In genomic region chr17:21002309-21003006, GRCh38 we compare ENCODE assay signal across 18 cellular contexts. TPM values are rescaled to one million over a fixed set of nuclear protein-coding genes. Genes with fewer than 3 reads are reported as not detected.
DNase-seq lines count a peak whose midpoint lies in the region; ATAC-seq and TF ChIP-seq lines count a peak whose summit lies in the region.
"Had no signal": no experiment of that assay in that cellular context is flagged by ENCODE, and none has a peak within 500 bp of the region (broad histone marks: within the 10 kb centered on the region; RNA-seq: fewer than 3 reads in every experiment).

No MANE protein-coding gene starts in this region.

- no peak overlapping the region for H2BK120ac ChIP-seq in neuronal stem cell (ENCODE audit: low read depth, low read length)

- no peak overlapping the region for H4K8ac ChIP-seq in neuronal stem cell (ENCODE audit: low read depth, low read length)

- H2BK5ac ChIP-seq in neuronal stem cell (ENCODE audit: low read length): no peak overlapping the region

- H3K4me3 ChIP-seq in CD4-positive, CD25-positive, alpha-beta regulatory T cell (ENCODE audit: low read depth, low read length): no peak overlapping the region
- H3K4me3 ChIP-seq in dorsolateral prefrontal cortex (peak overlapping the region in 11 of 59 donors; percentile 3 to 39 (median 24)), neuronal stem cell (ENCODE audit: low read length in 2 of 2) (no peak overlapping the region)
- H3K4me3 ChIP-seq: Peyer's patch, testis had no signal

- no peak overlapping the region for H2BK15ac ChIP-seq in neuronal stem cell (ENCODE audit: low read length)

- no peak overlapping the region for H2AK5ac ChIP-seq in neuronal stem cell (ENCODE audit: low read depth, low read length)

- no peak overlapping the region for H3K9ac ChIP-seq in neuronal stem cell (ENCODE audit: low read depth, low read length, poor library complexity)

- peak overlapping the region; percentile 38 for H3K27ac ChIP-seq in 22Rv1
- H3K27ac ChIP-seq in CD4-positive, CD25-positive, alpha-beta regulatory T cell (ENCODE audit: insufficient read depth, low read length, poor library complexity, severe bottlenecking): no peak overlapping the region
- peak overlapping the region; percentile 8 to 99 (median 94) for H3K27ac ChIP-seq in dorsolateral prefrontal cortex
- no peak overlapping the region for H3K27ac ChIP-seq in neuronal stem cell (replicated peaks; ENCODE audit: low read length)
- H3K27ac ChIP-seq: testis had no signal

- H3K9me3 ChIP-seq in CD4-positive, CD25-positive, alpha-beta regulatory T cell (ENCODE audit: control insufficient read depth in 2 of 2, low read length in 2 of 2): no peaks in the 10 kb centered on the region
- H3K9me3 ChIP-seq in neuronal stem cell (replicated peaks in 1 of 2; ENCODE audit: control insufficient read depth in 2 of 2, insufficient read depth in 1 of 2, low read depth in 1 of 2, low read length in 2 of 2): no peaks in the 10 kb centered on the region
- H3K9me3 ChIP-seq: Peyer's patch, testis had no signal

- no peak overlapping the region for H4K91ac ChIP-seq in neuronal stem cell (ENCODE audit: low read depth, low read length, poor library complexity)

- H3K4me1 ChIP-seq in CD4-positive, CD25-positive, alpha-beta regulatory T cell (ENCODE audit: control insufficient read depth, insufficient read depth, low read length, poor library complexity, severe bottlenecking): peaks cover 5% of the 10 kb centered on the region
- H3K4me1 ChIP-seq in neuronal stem cell (ENCODE audit: control insufficient read depth in 2 of 2, insufficient read depth in 1 of 2, low read depth in 1 of 2, low read length in 2 of 2): peaks cover 0 to 3% of the 10 kb centered on the region in 2 donors

- intact Hi-C loops in dorsolateral prefrontal cortex (cut with DNase I): loop anchor here in 1 of 2 donors (5.0 kb wide), 1 partner anchor 40 kb away; the partner anchor contains the start of gene USP22

- H3K23ac ChIP-seq in neuronal stem cell (ENCODE audit: low read depth, low read length, poor library complexity): no peak overlapping the region

- H2AFZ ChIP-seq in neuronal stem cell (ENCODE audit: low read length): no peak overlapping the region

- H3K4me1 Mint-ChIP-seq in CD4-positive, CD25-positive, alpha-beta regulatory T cell: peaks cover 0 to 41% (median 8%) of the 10 kb centered on the region in 4 donors

- H3K9me3 Mint-ChIP-seq in CD4-positive, CD25-positive, alpha-beta regulatory T cell: no peaks in the 10 kb centered on the region
- H3K9me3 Mint-ChIP-seq: IgD-negative memory B cell had no signal

- no peak for TF ChIP-seq CTCF in 22Rv1 (IDR thresholded peaks at IDR 0.05)
- no peak for TF ChIP-seq CTCF in dorsolateral prefrontal cortex (IDR thresholded peaks at IDR 0.05 in 54 of 56, conservative IDR thresholded peaks at IDR 0.05 in 2 of 56; ENCODE audit: low read depth in 1 of 56, partially characterized antibody in 56 of 56)

- WGBS in neuronal stem cell (ENCODE audit: extremely low coverage in 2 of 2, insufficient read length in 2 of 2, insufficient replicate concordance in 1 of 2), 2 donors: no CpG with 5 or more reads among the region's 26 CpGs

- H3K36me3 ChIP-seq in CD4-positive, CD25-positive, alpha-beta regulatory T cell (ENCODE audit: control insufficient read depth, insufficient read depth, low read length): peaks cover 62% of the 10 kb centered on the region
- H3K36me3 ChIP-seq in neuronal stem cell (replicated peaks in 1 of 2; ENCODE audit: control insufficient read depth in 2 of 2, insufficient read depth in 2 of 2, low read length in 2 of 2): peaks cover 66 to 98% of the 10 kb centered on the region in 2 donors

- peaks cover 8% of the 10 kb centered on the region for H3K79me1 ChIP-seq in neuronal stem cell (ENCODE audit: low read depth, low read length)

- no peak for ATAC-seq in CD4-positive, CD25-positive, alpha-beta regulatory T cell (ENCODE audit: low read depth in 2 of 2)
- no peak for ATAC-seq in HG02870 (IDR thresholded peaks at IDR 0.05; ENCODE audit: unreplicated experiment)
- ATAC-seq: SK-N-SH treated with all-trans-retinoic acid at 6 μM for 48 hours had no signal

- H3K27me3 Mint-ChIP-seq in CD4-positive, CD25-positive, alpha-beta regulatory T cell: no peaks in the 10 kb centered on the region
- H3K27me3 Mint-ChIP-seq: IgD-negative memory B cell had no signal

- peaks cover 33% of the 10 kb centered on the region for H3K36me3 Mint-ChIP-seq in CD4-positive, CD25-positive, alpha-beta regulatory T cell

- no peak overlapping the region for H3K18ac ChIP-seq in neuronal stem cell (ENCODE audit: low read length)

- H2BK12ac ChIP-seq in neuronal stem cell (ENCODE audit: low read length): no peak overlapping the region

- peak overlapping the region; percentile 31 for H3K14ac ChIP-seq in neuronal stem cell (ENCODE audit: low read length)

- H3K27ac Mint-ChIP-seq in CD4-positive, CD25-positive, alpha-beta regulatory T cell: peak overlapping the region in 2 of 3 donors; percentile 41 to 89

- H3K4me2 ChIP-seq in neuronal stem cell (ENCODE audit: insufficient read depth, low read length, poor library complexity, severe bottlenecking): no peak overlapping the region

- no peak overlapping the region for H3K4ac ChIP-seq in neuronal stem cell (ENCODE audit: low read length)

- no peak overlapping the region for H3K4me3 Mint-ChIP-seq in CD4-positive, CD25-positive, alpha-beta regulatory T cell
- H3K4me3 Mint-ChIP-seq: IgD-negative memory B cell had no signal

- no peak for DNase-seq in CD4-positive, CD25-positive, alpha-beta regulatory T cell
- DNase-seq in dorsolateral prefrontal cortex (no peak), neuronal stem cell (ENCODE audit: low spot score) (no peak), OCI-M2 (lab: John Stamatoyannopoulos, UW; ENCODE audit: unreplicated experiment) (no peak), NOMO-1 treated with DMSO at 0.1 percent for 48 hours (lab: John Stamatoyannopoulos, UW; ENCODE audit: unreplicated experiment) (no peak), DMS153 treated with DMSO at 0.1 percent for 48 hours (lab: John Stamatoyannopoulos, UW; ENCODE audit: unreplicated experiment) (no peak)
- DNase-seq: AML-193; Calu3; kidney glomerular epithelial cell; MM.1S; NCI-H2227 treated with DMSO at 0.1 percent for 48 hours; stimulated activated CD4-positive, alpha-beta T cell treated with anti-CD3 and anti-CD28 coated beads, Interleukin-4, amount 100 ng/mL, for 1 hour; testis had no signal

- no peaks in the 10 kb centered on the region for H3K27me3 ChIP-seq in CD4-positive, CD25-positive, alpha-beta regulatory T cell (ENCODE audit: control insufficient read depth, insufficient read depth, low read length)
- H3K27me3 ChIP-seq in dorsolateral prefrontal cortex: no peaks in the 10 kb centered on the region
- H3K27me3 ChIP-seq in neuronal stem cell (ENCODE audit: control insufficient read depth in 3 of 3, insufficient read depth in 3 of 3, low read depth in 1 of 3, low read length in 3 of 3): no peaks in the 10 kb centered on the region
- H3K27me3 ChIP-seq: Peyer's patch, testis had no signal

RNA-seq across cellular contexts. Expression of gene USP22, which starts 40.4 kb away (rescaled TPM):
- total RNA-seq in CD4-positive, CD25-positive, alpha-beta regulatory T cell: 152 TPM
- 10 to 100 TPM; 32.1 to 39.8 (median 37.9) TPM for polyA plus RNA-seq in CD4-positive, CD25-positive, alpha-beta regulatory T cell
- 100 to 1,000 TPM; 223 to 385 (median 299) TPM for total RNA-seq in dorsolateral prefrontal cortex
- polyA plus RNA-seq in neuronal stem cell (2013, experiment 1 of 2): 144 TPM
- 140 TPM for polyA plus RNA-seq in neuronal stem cell (2013, experiment 2 of 2)

Comparison
In these comparisons a context has a peak if more than half of its experiments do, and no peak if none do; other contexts are left out.
1. H3K27ac ChIP-seq: peak in 22Rv1 (single experiment) and dorsolateral prefrontal cortex (59 of 59); none in CD4-positive, CD25-positive, alpha-beta regulatory T cell (single experiment) and neuronal stem cell (single experiment).